1 cellular context compared by ENCODE assay signal in the genomic region with DNA sequence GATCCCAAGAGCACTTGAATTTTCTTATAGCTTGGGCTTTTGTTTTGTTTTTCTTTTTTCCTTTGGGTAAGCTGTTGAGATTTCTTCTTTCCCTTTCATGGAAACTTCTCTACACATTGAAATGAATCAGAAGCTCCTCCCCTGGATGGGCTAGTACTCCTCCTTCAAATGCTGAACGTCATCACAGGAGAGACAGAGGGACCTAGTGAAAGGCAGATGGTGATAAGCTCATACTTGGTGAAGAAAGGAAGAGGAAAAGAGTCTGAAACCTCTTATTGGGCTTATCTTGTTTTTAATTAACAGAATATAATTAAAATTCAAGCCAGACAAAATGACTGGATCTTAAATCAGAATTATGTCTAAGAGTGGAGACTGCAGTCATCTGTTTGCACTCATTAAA.
TF ChIP-seq lines count a peak whose summit lies in the region.

No MANE protein-coding gene starts in this region.

TF ChIP-seq in K562, 482 proteins besides CTCF, POLR2A, EP300 and RAD21 (continued from another document):
- TF ChIP-seq RFX5 (IDR thresholded peaks at IDR 0.05; ENCODE audit: low read depth, low read length) (no peak), EP400 (IDR thresholded peaks at IDR 0.05) (no peak), ZNF717 (CRISPR knock-in tag; IDR thresholded peaks at IDR 0.05) (no peak), CREB1 (IDR thresholded peaks at IDR 0.05) (peak; percentile 85), CREB1 (CRISPR knock-in tag; IDR thresholded peaks at IDR 0.05) (peak; percentile 66), ZBTB8A (IDR thresholded peaks at IDR 0.05; ENCODE audit: partially characterized antibody) (no peak), MYBL2 (IDR thresholded peaks at IDR 0.05; ENCODE audit: low read depth) (peak; percentile 50; the same call in 1 of the 2 replicates), MYBL2 (CRISPR knock-in tag; IDR thresholded peaks at IDR 0.05; ENCODE audit: borderline replicate concordance) (no peak), TAF15 (IDR thresholded peaks at IDR 0.05; ENCODE audit: low read depth, low read length) (no peak), JUND (IDR thresholded peaks at IDR 0.05; ENCODE audit: borderline replicate concordance, low read depth, low read length) (peak; percentile 42; the same call in 1 of the 2 replicates), JUND (tag; IDR thresholded peaks at IDR 0.05; ENCODE audit: borderline replicate concordance, low read depth, low read length) (no peak; the same call in 2 of the 3 replicates), NFYB (IDR thresholded peaks at IDR 0.05; ENCODE audit: extremely low read depth, insufficient read length) (no peak), STAT5B (CRISPR knock-in tag; IDR thresholded peaks at IDR 0.05) (no peak), THAP12 (CRISPR knock-in tag; IDR thresholded peaks at IDR 0.05) (no peak), FOXM1 (IDR thresholded peaks at IDR 0.05; ENCODE audit: low read depth) (0 out of 2 replicates have a peak, but pooled peaks have one; percentile 31), FOXM1 (CRISPR knock-in tag; IDR thresholded peaks at IDR 0.05; ENCODE audit: low read depth) (no peak), TAF7 (tag; IDR thresholded peaks at IDR 0.05) (no peak), KDM1A (IDR thresholded peaks at IDR 0.05) (no peak), PHTF2 (CRISPR knock-in tag; IDR thresholded peaks at IDR 0.05) (no peak), TBP (optimal IDR thresholded peaks at IDR 0.05; ENCODE audit: low read depth, low read length) (peak; percentile 12), ZNF79 (CRISPR knock-in tag; IDR thresholded peaks at IDR 0.05; ENCODE audit: low read depth) (no peak), SRSF1 (IDR thresholded peaks at IDR 0.05; ENCODE audit: low read depth, low read length) (no peak), U2AF2 (optimal IDR thresholded peaks at IDR 0.05; ENCODE audit: low read depth, low read length) (no peak), THRAP3 (IDR thresholded peaks at IDR 0.05; ENCODE audit: borderline replicate concordance) (no peak), ZNF175 (CRISPR knock-in tag; IDR thresholded peaks at IDR 0.05; ENCODE audit: low read depth) (no peak), CREBBP (IDR thresholded peaks at IDR 0.05; ENCODE audit: low read depth, low read length) (no peak), PHF21A (IDR thresholded peaks at IDR 0.05; ENCODE audit: borderline replicate concordance, low read depth) (no peak), ERF (CRISPR knock-in tag; IDR thresholded peaks at IDR 0.05) (no peak), TBL1XR1 (IDR thresholded peaks at IDR 0.05; ENCODE audit: low read length in 2 of 2) (peak in 1 of 2 experiments; percentile 31; a peak in 1 of 4 replicates), BACH1 (tag; IDR thresholded peaks at IDR 0.05) (no peak), ZNF395 (CRISPR knock-in tag; IDR thresholded peaks at IDR 0.05) (0 out of 2 replicates have a peak, but pooled peaks have one; percentile 32), HES1 (IDR thresholded peaks at IDR 0.05; ENCODE audit: low read depth) (no peak), POLR2AphosphoS2 (IDR thresholded peaks at IDR 0.05; ENCODE audit: low read length) (no peak), MCM5 (IDR thresholded peaks at IDR 0.05; ENCODE audit: low read depth) (no peak), HNRNPUL1 (IDR thresholded peaks at IDR 0.05; ENCODE audit: low read length) (no peak)
- TF ChIP-seq, protein P1, sequence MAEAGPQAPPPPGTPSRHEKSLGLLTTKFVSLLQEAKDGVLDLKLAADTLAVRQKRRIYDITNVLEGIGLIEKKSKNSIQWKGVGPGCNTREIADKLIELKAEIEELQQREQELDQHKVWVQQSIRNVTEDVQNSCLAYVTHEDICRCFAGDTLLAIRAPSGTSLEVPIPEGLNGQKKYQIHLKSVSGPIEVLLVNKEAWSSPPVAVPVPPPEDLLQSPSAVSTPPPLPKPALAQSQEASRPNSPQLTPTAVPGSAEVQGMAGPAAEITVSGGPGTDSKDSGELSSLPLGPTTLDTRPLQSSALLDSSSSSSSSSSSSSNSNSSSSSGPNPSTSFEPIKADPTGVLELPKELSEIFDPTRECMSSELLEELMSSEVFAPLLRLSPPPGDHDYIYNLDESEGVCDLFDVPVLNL (CRISPR knock-in tag; IDR thresholded peaks at IDR 0.05; ENCODE audit: low read depth): no peak
- TF ChIP-seq, protein P2, sequence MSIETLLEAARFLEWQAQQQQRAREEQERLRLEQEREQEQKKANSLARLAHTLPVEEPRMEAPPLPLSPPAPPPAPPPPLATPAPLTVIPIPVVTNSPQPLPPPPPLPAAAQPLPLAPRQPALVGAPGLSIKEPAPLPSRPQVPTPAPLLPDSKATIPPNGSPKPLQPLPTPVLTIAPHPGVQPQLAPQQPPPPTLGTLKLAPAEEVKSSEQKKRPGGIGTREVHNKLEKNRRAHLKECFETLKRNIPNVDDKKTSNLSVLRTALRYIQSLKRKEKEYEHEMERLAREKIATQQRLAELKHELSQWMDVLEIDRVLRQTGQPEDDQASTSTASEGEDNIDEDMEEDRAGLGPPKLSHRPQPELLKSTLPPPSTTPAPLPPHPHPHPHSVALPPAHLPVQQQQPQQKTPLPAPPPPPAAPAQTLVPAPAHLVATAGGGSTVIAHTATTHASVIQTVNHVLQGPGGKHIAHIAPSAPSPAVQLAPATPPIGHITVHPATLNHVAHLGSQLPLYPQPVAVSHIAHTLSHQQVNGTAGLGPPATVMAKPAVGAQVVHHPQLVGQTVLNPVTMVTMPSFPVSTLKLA (conservative IDR thresholded peaks at IDR 0.05): no peak
- TF ChIP-seq, protein P3, sequence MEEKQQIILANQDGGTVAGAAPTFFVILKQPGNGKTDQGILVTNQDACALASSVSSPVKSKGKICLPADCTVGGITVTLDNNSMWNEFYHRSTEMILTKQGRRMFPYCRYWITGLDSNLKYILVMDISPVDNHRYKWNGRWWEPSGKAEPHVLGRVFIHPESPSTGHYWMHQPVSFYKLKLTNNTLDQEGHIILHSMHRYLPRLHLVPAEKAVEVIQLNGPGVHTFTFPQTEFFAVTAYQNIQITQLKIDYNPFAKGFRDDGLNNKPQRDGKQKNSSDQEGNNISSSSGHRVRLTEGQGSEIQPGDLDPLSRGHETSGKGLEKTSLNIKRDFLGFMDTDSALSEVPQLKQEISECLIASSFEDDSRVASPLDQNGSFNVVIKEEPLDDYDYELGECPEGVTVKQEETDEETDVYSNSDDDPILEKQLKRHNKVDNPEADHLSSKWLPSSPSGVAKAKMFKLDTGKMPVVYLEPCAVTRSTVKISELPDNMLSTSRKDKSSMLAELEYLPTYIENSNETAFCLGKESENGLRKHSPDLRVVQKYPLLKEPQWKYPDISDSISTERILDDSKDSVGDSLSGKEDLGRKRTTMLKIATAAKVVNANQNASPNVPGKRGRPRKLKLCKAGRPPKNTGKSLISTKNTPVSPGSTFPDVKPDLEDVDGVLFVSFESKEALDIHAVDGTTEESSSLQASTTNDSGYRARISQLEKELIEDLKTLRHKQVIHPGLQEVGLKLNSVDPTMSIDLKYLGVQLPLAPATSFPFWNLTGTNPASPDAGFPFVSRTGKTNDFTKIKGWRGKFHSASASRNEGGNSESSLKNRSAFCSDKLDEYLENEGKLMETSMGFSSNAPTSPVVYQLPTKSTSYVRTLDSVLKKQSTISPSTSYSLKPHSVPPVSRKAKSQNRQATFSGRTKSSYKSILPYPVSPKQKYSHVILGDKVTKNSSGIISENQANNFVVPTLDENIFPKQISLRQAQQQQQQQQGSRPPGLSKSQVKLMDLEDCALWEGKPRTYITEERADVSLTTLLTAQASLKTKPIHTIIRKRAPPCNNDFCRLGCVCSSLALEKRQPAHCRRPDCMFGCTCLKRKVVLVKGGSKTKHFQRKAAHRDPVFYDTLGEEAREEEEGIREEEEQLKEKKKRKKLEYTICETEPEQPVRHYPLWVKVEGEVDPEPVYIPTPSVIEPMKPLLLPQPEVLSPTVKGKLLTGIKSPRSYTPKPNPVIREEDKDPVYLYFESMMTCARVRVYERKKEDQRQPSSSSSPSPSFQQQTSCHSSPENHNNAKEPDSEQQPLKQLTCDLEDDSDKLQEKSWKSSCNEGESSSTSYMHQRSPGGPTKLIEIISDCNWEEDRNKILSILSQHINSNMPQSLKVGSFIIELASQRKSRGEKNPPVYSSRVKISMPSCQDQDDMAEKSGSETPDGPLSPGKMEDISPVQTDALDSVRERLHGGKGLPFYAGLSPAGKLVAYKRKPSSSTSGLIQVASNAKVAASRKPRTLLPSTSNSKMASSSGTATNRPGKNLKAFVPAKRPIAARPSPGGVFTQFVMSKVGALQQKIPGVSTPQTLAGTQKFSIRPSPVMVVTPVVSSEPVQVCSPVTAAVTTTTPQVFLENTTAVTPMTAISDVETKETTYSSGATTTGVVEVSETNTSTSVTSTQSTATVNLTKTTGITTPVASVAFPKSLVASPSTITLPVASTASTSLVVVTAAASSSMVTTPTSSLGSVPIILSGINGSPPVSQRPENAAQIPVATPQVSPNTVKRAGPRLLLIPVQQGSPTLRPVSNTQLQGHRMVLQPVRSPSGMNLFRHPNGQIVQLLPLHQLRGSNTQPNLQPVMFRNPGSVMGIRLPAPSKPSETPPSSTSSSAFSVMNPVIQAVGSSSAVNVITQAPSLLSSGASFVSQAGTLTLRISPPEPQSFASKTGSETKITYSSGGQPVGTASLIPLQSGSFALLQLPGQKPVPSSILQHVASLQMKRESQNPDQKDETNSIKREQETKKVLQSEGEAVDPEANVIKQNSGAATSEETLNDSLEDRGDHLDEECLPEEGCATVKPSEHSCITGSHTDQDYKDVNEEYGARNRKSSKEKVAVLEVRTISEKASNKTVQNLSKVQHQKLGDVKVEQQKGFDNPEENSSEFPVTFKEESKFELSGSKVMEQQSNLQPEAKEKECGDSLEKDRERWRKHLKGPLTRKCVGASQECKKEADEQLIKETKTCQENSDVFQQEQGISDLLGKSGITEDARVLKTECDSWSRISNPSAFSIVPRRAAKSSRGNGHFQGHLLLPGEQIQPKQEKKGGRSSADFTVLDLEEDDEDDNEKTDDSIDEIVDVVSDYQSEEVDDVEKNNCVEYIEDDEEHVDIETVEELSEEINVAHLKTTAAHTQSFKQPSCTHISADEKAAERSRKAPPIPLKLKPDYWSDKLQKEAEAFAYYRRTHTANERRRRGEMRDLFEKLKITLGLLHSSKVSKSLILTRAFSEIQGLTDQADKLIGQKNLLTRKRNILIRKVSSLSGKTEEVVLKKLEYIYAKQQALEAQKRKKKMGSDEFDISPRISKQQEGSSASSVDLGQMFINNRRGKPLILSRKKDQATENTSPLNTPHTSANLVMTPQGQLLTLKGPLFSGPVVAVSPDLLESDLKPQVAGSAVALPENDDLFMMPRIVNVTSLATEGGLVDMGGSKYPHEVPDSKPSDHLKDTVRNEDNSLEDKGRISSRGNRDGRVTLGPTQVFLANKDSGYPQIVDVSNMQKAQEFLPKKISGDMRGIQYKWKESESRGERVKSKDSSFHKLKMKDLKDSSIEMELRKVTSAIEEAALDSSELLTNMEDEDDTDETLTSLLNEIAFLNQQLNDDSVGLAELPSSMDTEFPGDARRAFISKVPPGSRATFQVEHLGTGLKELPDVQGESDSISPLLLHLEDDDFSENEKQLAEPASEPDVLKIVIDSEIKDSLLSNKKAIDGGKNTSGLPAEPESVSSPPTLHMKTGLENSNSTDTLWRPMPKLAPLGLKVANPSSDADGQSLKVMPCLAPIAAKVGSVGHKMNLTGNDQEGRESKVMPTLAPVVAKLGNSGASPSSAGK (IDR thresholded peaks at IDR 0.05): peak; percentile 40; the same call in 1 of the 2 replicates
